Comparison of ENCODE assay signal across 13 cellular contexts in genomic region chr3:188391597-188391996, GRCh38.
DNase-seq lines count a peak whose midpoint lies in the region; ATAC-seq and TF ChIP-seq lines count a peak whose summit lies in the region.
"Had no signal": no experiment of that assay in that cellular context is flagged by ENCODE, and none has a peak within 500 bp of the region (broad histone marks: within the 10 kb centered on the region; RNA-seq: fewer than 3 reads in every experiment).

No MANE protein-coding gene starts in this region.

- no peak for DNase-seq in activated naive CD4-positive, alpha-beta T cell treated with anti-CD3 and anti-CD28 coated beads, Interleukin-2, amount 50 U/mL, for 72 hours (ENCODE audit: low spot score in 2 of 2)
- DNase-seq in activated naive CD4-positive, alpha-beta T cell treated with anti-CD3 and anti-CD28 coated beads for 36 hours: no peak
- DNase-seq in coronary artery (ENCODE audit: low spot score): no peak
- DNase-seq in tibial nerve (ENCODE audit: low spot score in 2 of 2): no peak
- no peak for DNase-seq in activated CD8-positive, alpha-beta memory T cell treated with anti-CD3 and anti-CD28 coated beads, Interleukin-2, amount 50 U/mL, for 48 hours
- DNase-seq: CD4-positive, CD25-positive, alpha-beta regulatory T cell; NCI-H146; NCI-H226; PC-3 had no signal

- no peaks in the 10 kb centered on the region for H3K9me3 ChIP-seq in OCI-LY1 (ENCODE audit: low read length)
- H3K9me3 ChIP-seq in tibial nerve: no peaks in the 10 kb centered on the region

- CTCF ChIA-PET in activated naive CD4-positive, alpha-beta T cell treated with anti-CD3 and anti-CD28 coated beads for 36 hours (lab: Charles Lee): interaction anchor here (0.6 kb wide), 1 partner anchor 562 kb away, joined by 4 read pairs; no protein-coding TSS in a partner anchor

- H4K20me1 ChIP-seq in OCI-LY1 (ENCODE audit: insufficient read depth, low read length): no peaks in the 10 kb centered on the region

- peaks cover 29% of the 10 kb centered on the region for H3K4me1 Mint-ChIP-seq in activated naive CD4-positive, alpha-beta T cell treated with anti-CD3 and anti-CD28 coated beads for 36 hours (ENCODE audit: low read depth)

- H3K36me3 Mint-ChIP-seq in activated naive CD4-positive, alpha-beta T cell treated with anti-CD3 and anti-CD28 coated beads, Interleukin-2, amount 50 U/mL, for 72 hours: peaks cover 0 to 6% of the 10 kb centered on the region in 2 donors
- no peaks in the 10 kb centered on the region for H3K36me3 Mint-ChIP-seq in activated naive CD4-positive, alpha-beta T cell treated with anti-CD3 and anti-CD28 coated beads for 36 hours (ENCODE audit: low read depth)
- H3K36me3 Mint-ChIP-seq: CD4-positive, CD25-positive, alpha-beta regulatory T cell had no signal

- no peaks in the 10 kb centered on the region for H3K27me3 Mint-ChIP-seq in activated naive CD4-positive, alpha-beta T cell treated with anti-CD3 and anti-CD28 coated beads for 36 hours (ENCODE audit: low read depth)
- H3K27me3 Mint-ChIP-seq: CD4-positive, CD25-positive, alpha-beta regulatory T cell had no signal

- H3K4me3 Mint-ChIP-seq in activated naive CD4-positive, alpha-beta T cell treated with anti-CD3 and anti-CD28 coated beads for 36 hours: no peak overlapping the region
- H3K4me3 Mint-ChIP-seq: CD4-positive, CD25-positive, alpha-beta regulatory T cell; GM23338 had no signal

- H3K4me2 ChIP-seq in OCI-LY1 (ENCODE audit: low read length): no peak overlapping the region
- H3K4me2 ChIP-seq: GM23338 had no signal

- TF ChIP-seq CTCF in OCI-LY1 (IDR thresholded peaks at IDR 0.05; ENCODE audit: low read length) (no peak), coronary artery (IDR thresholded peaks at IDR 0.05) (no peak), tibial nerve (IDR thresholded peaks at IDR 0.05) (no peak)

- peak overlapping the region in 1 of 2 donors; percentile 26 for H3K27ac Mint-ChIP-seq in activated naive CD4-positive, alpha-beta T cell treated with anti-CD3 and anti-CD28 coated beads, Interleukin-2, amount 50 U/mL, for 72 hours
- no peak overlapping the region for H3K27ac Mint-ChIP-seq in activated naive CD4-positive, alpha-beta T cell treated with anti-CD3 and anti-CD28 coated beads for 36 hours
- H3K27ac Mint-ChIP-seq: GM23338 had no signal

- H3K9ac ChIP-seq in OCI-LY1 (ENCODE audit: low read length): no peak overlapping the region

- H2AFZ ChIP-seq in OCI-LY1 (ENCODE audit: low read length): no peak overlapping the region
- H2AFZ ChIP-seq: GM23338 had no signal

- H3K4me1 ChIP-seq in OCI-LY1 (ENCODE audit: insufficient read depth, low read length, severe bottlenecking): peaks cover 38% of the 10 kb centered on the region
- H3K4me1 ChIP-seq in tibial nerve: peaks cover 0 to 47% (median 21%) of the 10 kb centered on the region in 4 donors

- H3K79me2 ChIP-seq in OCI-LY1 (ENCODE audit: insufficient read depth, low read length): no peaks in the 10 kb centered on the region

- no peaks in the 10 kb centered on the region for H3F3A ChIP-seq in OCI-LY1 (ENCODE audit: insufficient read depth, low read length)

- H3K27me3 ChIP-seq in OCI-LY1 (ENCODE audit: insufficient read depth, low read length) (no peaks in the 10 kb centered on the region), tibial nerve (no peaks in the 10 kb centered on the region)

- H3K9me2 ChIP-seq in OCI-LY1 (ENCODE audit: low read depth, low read length): no peaks in the 10 kb centered on the region

- no peak overlapping the region for H3K4me3 ChIP-seq in OCI-LY1 (ENCODE audit: low read depth, low read length, poor library complexity, severe bottlenecking)
- no peak overlapping the region for H3K4me3 ChIP-seq in coronary artery
- H3K4me3 ChIP-seq in tibial nerve: no peak overlapping the region
- H3K4me3 ChIP-seq: GM23338 had no signal

- TF ChIP-seq EP300 in tibial nerve (IDR thresholded peaks at IDR 0.05): no peak

- 89 to 90% methylated on average over 2 of the region's 2 CpGs for WGBS in tibial nerve, 2 donors

- H3K36me3 ChIP-seq in OCI-LY1 (ENCODE audit: insufficient read depth, low read length) (no peaks in the 10 kb centered on the region), tibial nerve (no peaks in the 10 kb centered on the region)

- H3K9me3 Mint-ChIP-seq in activated naive CD4-positive, alpha-beta T cell treated with anti-CD3 and anti-CD28 coated beads, Interleukin-2, amount 50 U/mL, for 72 hours: no peaks in the 10 kb centered on the region
- no peaks in the 10 kb centered on the region for H3K9me3 Mint-ChIP-seq in activated naive CD4-positive, alpha-beta T cell treated with anti-CD3 and anti-CD28 coated beads for 36 hours
- H3K9me3 Mint-ChIP-seq: CD4-positive, CD25-positive, alpha-beta regulatory T cell; GM23338 had no signal

- ATAC-seq in activated naive CD4-positive, alpha-beta T cell treated with anti-CD3 and anti-CD28 coated beads, Interleukin-2, amount 50 U/mL, for 72 hours: peak; percentile 23 to 32
- ATAC-seq in GM21825 (IDR thresholded peaks at IDR 0.05; ENCODE audit: unreplicated experiment): no peak
- ATAC-seq in HG03039 (IDR thresholded peaks at IDR 0.05; ENCODE audit: unreplicated experiment): no peak
- ATAC-seq: PC-3 had no signal

- intact Hi-C loops in activated naive CD4-positive, alpha-beta T cell treated with anti-CD3 and anti-CD28 coated beads for 36 hours (cut with micrococcal nuclease): loop anchor here (5.0 to 10.0 kb wide), 2 partner anchors 561 to 753 kb away; no protein-coding TSS in a partner anchor

- no peak for TF ChIP-seq POLR2A in tibial nerve (IDR thresholded peaks at IDR 0.05)

- H3K27ac ChIP-seq in OCI-LY1 (ENCODE audit: low read depth, low read length, poor library complexity, severe bottlenecking): peak overlapping the region; percentile 92
- peak overlapping the region; percentile 27 to 71 for H3K27ac ChIP-seq in coronary artery
- peak overlapping the region in 3 of 4 donors; percentile 3 to 83 (median 82) for H3K27ac ChIP-seq in tibial nerve

Comparison
In these comparisons a context has a peak if more than half of its experiments do, and no peak if none do; other contexts are left out.
1. ATAC-seq: peak in activated naive CD4-positive, alpha-beta T cell treated with anti-CD3 and anti-CD28 coated beads, Interleukin-2, amount 50 U/mL, for 72 hours (2 of 2); none in GM21825 (single experiment) and HG03039 (single experiment).
2. Peak in every context shown above with its lines, with median percentiles within 50 percentile points of each other: H3K27ac ChIP-seq.